Comparison of ENCODE assay signal across 16 cellular contexts in genomic region chr20:46913329-46914044, GRCh38. TPM values are rescaled to one million over a fixed set of nuclear protein-coding genes. Genes with fewer than 3 reads are reported as not detected.
A peak's percentile ranks its signal among the peaks of the same experiment; 100 is the strongest.
DNase-seq lines count a peak whose midpoint lies in the region; ATAC-seq, FAIRE-seq and TF ChIP-seq lines count a peak whose summit lies in the region.
"Had no signal": no experiment of that assay in that cellular context is flagged by ENCODE, and none has a peak within 500 bp of the region (broad histone marks: within the 10 kb centered on the region; RNA-seq: fewer than 3 reads in every experiment).

No MANE protein-coding gene starts in this region.

- peak; percentile 8 for DNase-seq in DMS 273 (lab: John Stamatoyannopoulos, UW; ENCODE audit: unreplicated experiment)
- DNase-seq in DMS 273 treated with DMSO at 0.1 percent for 48 hours (lab: John Stamatoyannopoulos, UW) = no peak
- DNase-seq in HepG2 (ENCODE audit: low spot score) = no peak
- DNase-seq in right lobe of liver = no peak
- DNase-seq in left colon = no peak
- DNase-seq in left lung = no peak
- no peak for DNase-seq in osteoblast (ENCODE audit: insufficient read length, low spot score, missing footprints)
- DNase-seq: Caco-2; CD8-positive, alpha-beta memory T cell; GF-D8; KBM-7 had no signal

- TF ChIP-seq EP300 in HepG2 (IDR thresholded peaks at IDR 0.05; ENCODE audit: low read depth in 2 of 2, low read length in 2 of 2) (no peak), HepG2 (CRISPR knock-in tag; IDR thresholded peaks at IDR 0.05; ENCODE audit: borderline replicate concordance) (no peak)

- H3K9me3 ChIP-seq in HepG2 (ENCODE audit: low read length) (no peaks in the 10 kb centered on the region), right lobe of liver (no peaks in the 10 kb centered on the region), left lung (no peaks in the 10 kb centered on the region), osteoblast (ENCODE audit: low read depth, low read length) (no peaks in the 10 kb centered on the region)

- TF ChIP-seq CTCF in HepG2 (CRISPR knock-in tag; IDR thresholded peaks at IDR 0.05) (no peak), right lobe of liver (IDR thresholded peaks at IDR 0.05) (no peak), left lung (IDR thresholded peaks at IDR 0.05) (no peak), osteoblast (IDR thresholded peaks at IDR 0.05; ENCODE audit: extremely low read depth, low read depth, low read length) (no peak)

- CTCF ChIA-PET in HepG2 (lab: Yijun Ruan, JAX; ENCODE audit: low intra/inter-chr PET ratio, low total read pairs) = no interaction called here

- ATAC-seq in HepG2 (no peak), right lobe of liver (no peak), left colon (peak; percentile 55), left lung (no peak)
- ATAC-seq: HCT116 had no signal

- H3K36me3 ChIP-seq in HepG2 (replicated peaks in 1 of 2; ENCODE audit: control insufficient read depth in 1 of 2, insufficient read depth in 2 of 2, low read length in 2 of 2) (no peaks in the 10 kb centered on the region), right lobe of liver (no peaks in the 10 kb centered on the region), left lung (no peaks in the 10 kb centered on the region), osteoblast (ENCODE audit: insufficient read depth, low read length) (no peaks in the 10 kb centered on the region)

- TF ChIP-seq RAD21 in HepG2 (CRISPR knock-in tag; IDR thresholded peaks at IDR 0.05) = no peak

- intact Hi-C loops in HepG2 (cut with micrococcal nuclease; ENCODE audit: unreplicated experiment) = no loop called here
- intact Hi-C loops in right lobe of liver (cut with DNase I) = no loop called here
- intact Hi-C loops in left colon (cut with DNase I, micrococcal nuclease) = no loop called here
- intact Hi-C loops in left lung (cut with DNase I) = no loop called here

- BruUV-seq in HepG2 (replicated peaks; lab: Mats Ljungman, UMichigan) = no TSS peak

- H3K4me2 ChIP-seq in HepG2 (ENCODE audit: low read depth, low read length) = no peak overlapping the region
- H3K4me2 ChIP-seq in osteoblast (ENCODE audit: insufficient read depth, low read length) = no peak overlapping the region

- no peaks in the 10 kb centered on the region for H3K79me2 ChIP-seq in HepG2 (ENCODE audit: insufficient read depth, low read length)
- H3K79me2 ChIP-seq in osteoblast (ENCODE audit: insufficient read depth, low read length) = no peaks in the 10 kb centered on the region

- FAIRE-seq in HepG2 (lab: Jason Lieb, UNC) = no peak
- FAIRE-seq: H54 had no signal

- no peak overlapping the region for H2AFZ ChIP-seq in HepG2 (ENCODE audit: low read length)
- H2AFZ ChIP-seq in osteoblast (ENCODE audit: low read length) = no peak overlapping the region

- in situ Hi-C loops in HepG2 (cut with HindIII; ENCODE audit: extremely low pct_ligation_motif_present, low pct_unique_long_range_greater_than_20kb) = no loop called here

- H4K20me1 ChIP-seq in HepG2 (ENCODE audit: insufficient read depth, low read length) (no peaks in the 10 kb centered on the region), osteoblast (ENCODE audit: insufficient read depth, low read length) (no peaks in the 10 kb centered on the region)

- TF ChIP-seq POLR2A in HepG2 (IDR thresholded peaks at IDR 0.05; ENCODE audit: insufficient read depth in 1 of 2, low read depth in 2 of 2, low read length in 2 of 2) = no peak
- TF ChIP-seq POLR2A in right lobe of liver (IDR thresholded peaks at IDR 0.05) = no peak

- POLR2A ChIA-PET in HepG2 (lab: Yijun Ruan, JAX) = no interaction called here

- H3K27ac ChIP-seq in HepG2 (ENCODE audit: extremely low read length, insufficient read depth, low read length) (no peak overlapping the region), right lobe of liver (no peak overlapping the region), left lung (no peak overlapping the region), osteoblast (ENCODE audit: low read depth, low read length) (no peak overlapping the region)
- H3K27ac ChIP-seq: 22Rv1, HL-60 had no signal

- H3K4me1 ChIP-seq in HepG2 (ENCODE audit: insufficient read depth, low read length) (no peaks in the 10 kb centered on the region), right lobe of liver (no peaks in the 10 kb centered on the region), left lung (no peaks in the 10 kb centered on the region), osteoblast (ENCODE audit: insufficient read depth, low read length) (peaks cover 17% of the 10 kb centered on the region)
- H3K4me1 ChIP-seq: Caco-2 had no signal

- no peak overlapping the region for H3K9ac ChIP-seq in HepG2 (ENCODE audit: insufficient read depth, low read depth, low read length)

- H3K27me3 ChIP-seq in HepG2 (ENCODE audit: control insufficient read depth in 1 of 2, insufficient read depth in 2 of 2, low read length in 2 of 2) (peaks cover 2 to 28% of the 10 kb centered on the region in 2 experiments; a peak in 4 of 5 replicates), right lobe of liver (no peaks in the 10 kb centered on the region), left lung (peaks cover 0 to 28% of the 10 kb centered on the region in 2 donors), osteoblast (ENCODE audit: insufficient read depth, low read length) (no peaks in the 10 kb centered on the region)

- 10% methylated on average over 5 of the region's 5 CpGs for WGBS in HepG2 (ENCODE audit: low lambda C conversion rate)
- 46% methylated on average over 4 of the region's 5 CpGs for WGBS in right lobe of liver (ENCODE audit: insufficient coverage, low coverage, low lambda C conversion rate, missing lambda C conversion rate)

- H3K4me3 ChIP-seq in HepG2 (replicated peaks in 1 of 3; ENCODE audit: insufficient read depth in 1 of 3, low read depth in 2 of 3, low read length in 3 of 3) (no peak overlapping the region), right lobe of liver (no peak overlapping the region), left lung (no peak overlapping the region), osteoblast (ENCODE audit: insufficient read depth, low read length) (no peak overlapping the region)

TF ChIP-seq in HepG2, 621 proteins besides CTCF, POLR2A, EP300 and RAD21:
- no peak for TF ChIP-seq ZNF607 (CRISPR knock-in tag; IDR thresholded peaks at IDR 0.05; ENCODE audit: borderline replicate concordance)
- TF ChIP-seq ZNF230 (CRISPR knock-in tag; IDR thresholded peaks at IDR 0.05) = no peak
- TF ChIP-seq ZNF34 (CRISPR knock-in tag; IDR thresholded peaks at IDR 0.05; ENCODE audit: borderline replicate concordance) = no peak
- TF ChIP-seq BCL6 (CRISPR knock-in tag; IDR thresholded peaks at IDR 0.05) = no peak
- TF ChIP-seq DBP (CRISPR knock-in tag; IDR thresholded peaks at IDR 0.05; ENCODE audit: not compliant biosample characterization) = no peak
- TF ChIP-seq ZNF740 (CRISPR knock-in tag; IDR thresholded peaks at IDR 0.05) = no peak
- 0 out of 2 replicates have a peak, but pooled peaks have one; percentile 22 for TF ChIP-seq ZNF263 (CRISPR knock-in tag; IDR thresholded peaks at IDR 0.05)
- no peak for TF ChIP-seq ZNF282 (IDR thresholded peaks at IDR 0.05; ENCODE audit: partially characterized antibody)
- TF ChIP-seq LCORL (IDR thresholded peaks at IDR 0.05) = peak; percentile 94
- no peak for TF ChIP-seq LCORL (CRISPR knock-in tag; IDR thresholded peaks at IDR 0.05)
- no peak for TF ChIP-seq ZNF101 (CRISPR knock-in tag; IDR thresholded peaks at IDR 0.05; ENCODE audit: borderline replicate concordance, low read depth)

RNA-seq across cellular contexts. Expression of gene EYA2, which starts 18.8 kb away (rescaled TPM):
- total RNA-seq in HepG2 (2016; rRNA removed; fragmentation: Illumina TruSeq; extraction: Trizol) (not detected in 2 replicates), right lobe of liver (1 to 10 TPM in 1 of 6 experiments, under 1 TPM in 5; 0.12 to 3.0 (median 0.49) TPM), left colon (10 to 100 TPM; 12.2 to 21.0 TPM), left lung (1 to 10 TPM in 1 of 2 donors, under 1 TPM in 1; 0.82 to 1.9 TPM), osteoblast (17.7 and 19.2 TPM in 2 replicates)
- not detected in 2 replicates for total RNA-seq in HepG2 (2016; cell fraction: cytosol; rRNA removed; fragmentation: Illumina TruSeq; extraction: Trizol; ENCODE audit: low read depth)
- not detected in 2 replicates for total RNA-seq in HepG2 (2016; cell fraction: insoluble cytoplasmic fraction; rRNA removed; fragmentation: Illumina TruSeq; extraction: Trizol)
- not detected in 2 replicates for total RNA-seq in HepG2 (2016; cell fraction: membrane; rRNA removed; fragmentation: Illumina TruSeq; extraction: Trizol)
- total RNA-seq in HepG2 (2016; cell fraction: nucleus; rRNA removed; fragmentation: Illumina TruSeq; extraction: Trizol) = not detected in 2 replicates
- not detected in 2 replicates for polyA plus RNA-seq in HepG2 (2011; rRNA removed)
- polyA plus RNA-seq in HepG2 (2011; cell fraction: cytosol; rRNA removed) = not detected in 2 replicates
- not detected in 2 replicates for polyA plus RNA-seq in HepG2 (2011; cell fraction: nucleus; rRNA removed)
- not detected in 2 replicates for polyA plus RNA-seq in HepG2 (2012)
- not detected in 2 replicates for polyA plus RNA-seq in HepG2 (2016; cell fraction: cytosol; fragmentation: Illumina TruSeq; extraction: Trizol; ENCODE audit: low read depth)
- not detected in 2 replicates for polyA plus RNA-seq in HepG2 (2016; cell fraction: insoluble cytoplasmic fraction; fragmentation: Illumina TruSeq; extraction: Trizol; ENCODE audit: low read depth)
- polyA plus RNA-seq in HepG2 (2016; cell fraction: membrane; fragmentation: Illumina TruSeq; extraction: Trizol; ENCODE audit: low read depth) = not detected in 2 replicates
- polyA plus RNA-seq in HepG2 (2016; cell fraction: nucleus; fragmentation: Illumina TruSeq; extraction: Trizol; ENCODE audit: insufficient read depth, low read depth) = not detected in 2 replicates
- not detected in 2 replicates for polyA minus RNA-seq in HepG2 (2011; rRNA and poly(A)+ RNA removed; ENCODE audit: low replicate concordance)
- not detected in 2 replicates for polyA minus RNA-seq in HepG2 (2011; cell fraction: cytosol; rRNA and poly(A)+ RNA removed)
- not detected in 2 replicates for polyA minus RNA-seq in HepG2 (2011; cell fraction: nucleus; rRNA and poly(A)+ RNA removed)
- total RNA-seq: A673; CD8-positive, alpha-beta memory T cell had no signal
- polyA plus RNA-seq: CD8-positive, alpha-beta memory T cell had no signal
